ENCODE assay signal across 18 cellular contexts in genomic region chr21:44375686-44376320, GRCh38.
DNase-seq lines count a peak whose midpoint lies in the region; ATAC-seq and TF ChIP-seq lines count a peak whose summit lies in the region.
"Had no signal": no experiment of that assay in that cellular context is flagged by ENCODE, and none has a peak within 500 bp of the region (broad histone marks: within the 10 kb centered on the region; RNA-seq: fewer than 3 reads in every experiment).

No MANE protein-coding gene starts in this region.

- H3K4me1 ChIP-seq in BLaER1: peaks cover 52% of the 10 kb centered on the region
- peaks cover 46 to 51% of the 10 kb centered on the region in 2 experiments for H3K4me1 ChIP-seq in neutrophil (ENCODE audit: control insufficient read depth in 1 of 2, insufficient read depth in 1 of 2, low read depth in 1 of 2, low read length in 1 of 2)
- H3K4me1 ChIP-seq: tibial nerve had no signal

- H3K4me3 ChIP-seq in BLaER1: no peak overlapping the region
- H3K4me3 ChIP-seq in neutrophil (ENCODE audit: low read depth in 1 of 2, low read length in 1 of 2): peak overlapping the region; percentile 55 to 60
- H3K4me3 ChIP-seq: heart left ventricle, tibial nerve had no signal

- peaks cover 0 to 4% of the 10 kb centered on the region in 2 donors for H3K9me3 Mint-ChIP-seq in effector memory CD8-positive, alpha-beta T cell

- peaks cover 93% of the 10 kb centered on the region for H3K36me3 ChIP-seq in BLaER1
- H3K36me3 ChIP-seq in neutrophil: peaks cover 46% of the 10 kb centered on the region
- H3K36me3 ChIP-seq: tibial nerve had no signal

- peaks cover 5% of the 10 kb centered on the region for H3K36me3 Mint-ChIP-seq in effector memory CD8-positive, alpha-beta T cell (ENCODE audit: insufficient read depth)

- H3K9me3 ChIP-seq in BLaER1 (peaks cover 22% of the 10 kb centered on the region), neutrophil (no peaks in the 10 kb centered on the region)
- H3K9me3 ChIP-seq: heart left ventricle had no signal

- H3K27ac ChIP-seq in BLaER1: peak overlapping the region; percentile 77
- H3K27ac ChIP-seq in neutrophil: peak overlapping the region; percentile 94
- H3K27ac ChIP-seq: tibial nerve had no signal

- H4K20me1 ChIP-seq in BLaER1: peaks cover 43% of the 10 kb centered on the region

- 0 out of 2 replicates have a peak overlapping the region, but pooled peaks have one; percentile 4 for H3K9ac ChIP-seq in BLaER1

- H3K27me3 ChIP-seq in BLaER1 (no peaks in the 10 kb centered on the region), neutrophil (no peaks in the 10 kb centered on the region)

- peak overlapping the region; percentile 87 for H3K4me2 ChIP-seq in BLaER1

- ATAC-seq in effector memory CD8-positive, alpha-beta T cell (replicated peaks): no peak
- no peak for ATAC-seq in HG03342 (IDR thresholded peaks at IDR 0.05; ENCODE audit: unreplicated experiment)

- H3K4me3 Mint-ChIP-seq in effector memory CD8-positive, alpha-beta T cell: peak overlapping the region; percentile 65 to 77
- H3K4me3 Mint-ChIP-seq: nephron had no signal

- DNase-seq in GM13976 (ENCODE audit: low spot score) (peak; percentile 19), retina (no peak), cerebellar cortex (ENCODE audit: low spot score) (no peak)
- no peak for DNase-seq in effector memory CD8-positive, alpha-beta T cell
- DNase-seq in stimulated activated CD4-positive, alpha-beta T cell treated with anti-CD3 and anti-CD28 coated beads, Interleukin-1b, Interleukin-23, amount 100 ng/mL, for 48 hours: no peak
- DNase-seq: activated CD4-positive, alpha-beta T cell treated with anti-CD3 and anti-CD28 coated beads, Interleukin-2, amount 50 U/mL, for 4 hours; activated T-cell treated with anti-CD3 and anti-CD28 coated beads, Interleukin-2, amount 50 U/mL, for 1 hour; NCI-H1092 treated with DMSO at 0.1 percent for 48 hours; NCI-H2081 treated with DMSO at 0.1 percent for 48 hours; NCI-H510A; stimulated activated CD4-positive, alpha-beta T cell treated with anti-CD3 and anti-CD28 coated beads, Interleukin-12 subunit alpha, Interleukin-12 subunit beta, amount 100 ng/mL, for 4 hours; SW 1271 had no signal

- peak overlapping the region in 1 of 2 donors; percentile 29 for H3K27ac Mint-ChIP-seq in effector memory CD8-positive, alpha-beta T cell
- H3K27ac Mint-ChIP-seq: nephron had no signal

- peaks cover 29 to 32% of the 10 kb centered on the region in 2 donors for H3K4me1 Mint-ChIP-seq in effector memory CD8-positive, alpha-beta T cell (ENCODE audit: low read depth in 2 of 2)
- H3K4me1 Mint-ChIP-seq: nephron had no signal

- in situ Hi-C loops in GM13976 (cut with MboI; ENCODE audit: low sequenced_read_pairs, unreplicated experiment): no loop called here

- peaks cover 5 to 10% of the 10 kb centered on the region in 2 donors for H3K27me3 Mint-ChIP-seq in effector memory CD8-positive, alpha-beta T cell

- TF ChIP-seq CTCF in GM13976 (IDR thresholded peaks at IDR 0.05; ENCODE audit: borderline replicate concordance, control extremely low read depth, extremely low read depth, insufficient read depth, missing control alignments) (no peak), neutrophil (IDR thresholded peaks at IDR 0.05) (no peak)
